Comparison of ENCODE assay signal across 16 cellular contexts in genomic region chr19:55609326-55609725, GRCh38. TPM values are rescaled to one million over a fixed set of nuclear protein-coding genes. Genes with fewer than 3 reads are reported as not detected.
DNase-seq lines count a peak whose midpoint lies in the region; ATAC-seq and TF ChIP-seq lines count a peak whose summit lies in the region.
"Had no signal": no experiment of that assay in that cellular context is flagged by ENCODE, and none has a peak within 500 bp of the region (broad histone marks: within the 10 kb centered on the region; RNA-seq: fewer than 3 reads in every experiment).

No MANE protein-coding gene starts in this region.

- TF ChIP-seq RAD21 in SK-N-SH (IDR thresholded peaks at IDR 0.05; ENCODE audit: low read length) = no peak

- H3K4me3 Mint-ChIP-seq in activated CD8-positive, alpha-beta T cell treated with anti-CD3 and anti-CD28 coated beads for 36 hours = no peak overlapping the region
- no peak overlapping the region for H3K4me3 Mint-ChIP-seq in activated CD8-positive, alpha-beta T cell treated with anti-CD3 and anti-CD28 coated beads, Interleukin-2, amount 10 ng/mL, durations not matched to agents 7 days and 5 days
- H3K4me3 Mint-ChIP-seq in T-helper 17 cell = no peak overlapping the region
- H3K4me3 Mint-ChIP-seq in neural crest cell = peak overlapping the region; percentile 18
- H3K4me3 Mint-ChIP-seq: CD14-positive monocyte; CD8-positive, alpha-beta memory T cell; H9 had no signal

- H3K27me3 ChIP-seq in psoas muscle (ENCODE audit: insufficient read depth in 3 of 3, low read length in 2 of 3) (no peaks in the 10 kb centered on the region), SK-N-SH (ENCODE audit: insufficient read depth) (no peaks in the 10 kb centered on the region)

- DNase-seq in activated CD8-positive, alpha-beta T cell treated with anti-CD3 and anti-CD28 coated beads for 36 hours = no peak
- DNase-seq in activated CD8-positive, alpha-beta T cell treated with anti-CD3 and anti-CD28 coated beads, Interleukin-2, amount 10 ng/mL, durations not matched to agents 7 days and 5 days = no peak
- DNase-seq in T-helper 17 cell = no peak
- DNase-seq in neural crest cell (ENCODE audit: low read depth, low spot score) = no peak
- no peak for DNase-seq in psoas muscle
- no peak for DNase-seq in SK-N-SH
- no peak for DNase-seq in GM19238 (ENCODE audit: insufficient read length, low spot score)
- no peak for DNase-seq in HPDE6-E6E7 (ENCODE audit: extremely low spot score)
- DNase-seq: Caco-2; CD8-positive, alpha-beta memory T cell; DND-41; GDM1; GOT3; H9 had no signal

- WGBS in psoas muscle, 3 donors = 78 to 81% (median 79%) methylated on average over 5 of the region's 5 CpGs
- WGBS in SK-N-SH (ENCODE audit: low lambda C conversion rate) = 97% methylated on average over 5 of the region's 5 CpGs

- H3K36me3 Mint-ChIP-seq in activated CD8-positive, alpha-beta T cell treated with anti-CD3 and anti-CD28 coated beads for 36 hours (ENCODE audit: low read depth) = peaks cover 42% of the 10 kb centered on the region
- H3K36me3 Mint-ChIP-seq in activated CD8-positive, alpha-beta T cell treated with anti-CD3 and anti-CD28 coated beads, Interleukin-2, amount 10 ng/mL, durations not matched to agents 7 days and 5 days (ENCODE audit: low read depth) = peaks cover 50% of the 10 kb centered on the region
- H3K36me3 Mint-ChIP-seq in T-helper 17 cell (ENCODE audit: low read depth) (peaks cover 10% of the 10 kb centered on the region), neural crest cell (ENCODE audit: low read depth) (peaks cover 13% of the 10 kb centered on the region)

- no peak overlapping the region for H3K9ac ChIP-seq in SK-N-SH

- POLR2A ChIA-PET in activated CD8-positive, alpha-beta T cell treated with anti-CD3 and anti-CD28 coated beads for 36 hours (lab: Charles Lee) = no interaction called here
- POLR2A ChIA-PET in activated CD8-positive, alpha-beta T cell treated with anti-CD3 and anti-CD28 coated beads, Interleukin-2, amount 10 ng/mL, durations not matched to agents 7 days and 5 days (lab: Charles Lee) = no interaction called here
- POLR2A ChIA-PET in SK-N-SH (lab: Yijun Ruan, JAX) = no interaction called here

- H3K27ac ChIP-seq in psoas muscle (peak overlapping the region; percentile 9), SK-N-SH (ENCODE audit: low read depth in 2 of 2, low read length in 1 of 2) (no peak overlapping the region)
- H3K27ac ChIP-seq: 22Rv1 had no signal

- H3K4me3 ChIP-seq in psoas muscle (no peak overlapping the region), SK-N-SH (ENCODE audit: low read depth in 2 of 2, low read length in 1 of 2) (no peak overlapping the region)

- TF ChIP-seq CTCF in activated CD8-positive, alpha-beta T cell treated with anti-CD3 and anti-CD28 coated beads for 36 hours (IDR thresholded peaks at IDR 0.05) = no peak
- TF ChIP-seq CTCF in neural crest cell (conservative IDR thresholded peaks at IDR 0.05) = no peak
- TF ChIP-seq CTCF in psoas muscle (IDR thresholded peaks at IDR 0.05) = no peak
- TF ChIP-seq CTCF in SK-N-SH (IDR thresholded peaks at IDR 0.05) = no peak

- intact Hi-C loops in activated CD8-positive, alpha-beta T cell treated with anti-CD3 and anti-CD28 coated beads for 36 hours (cut with micrococcal nuclease) = no loop called here
- intact Hi-C loops in psoas muscle (cut with DNase I) = loop anchor here in 1 of 2 donors (5.0 kb wide), 1 partner anchor 97 kb away; no protein-coding TSS in a partner anchor

- H3K9me3 ChIP-seq in T-helper 17 cell (ENCODE audit: control insufficient read depth, low read length, poor library complexity, severe bottlenecking) (no peaks in the 10 kb centered on the region), psoas muscle (no peaks in the 10 kb centered on the region), SK-N-SH (no peaks in the 10 kb centered on the region)
- H3K9me3 ChIP-seq: Caco-2 had no signal

- H3K4me2 ChIP-seq in SK-N-SH = no peak overlapping the region

- peak overlapping the region; percentile 35 for H3K27ac Mint-ChIP-seq in activated CD8-positive, alpha-beta T cell treated with anti-CD3 and anti-CD28 coated beads for 36 hours
- H3K27ac Mint-ChIP-seq in activated CD8-positive, alpha-beta T cell treated with anti-CD3 and anti-CD28 coated beads, Interleukin-2, amount 10 ng/mL, durations not matched to agents 7 days and 5 days = no peak overlapping the region
- H3K27ac Mint-ChIP-seq in T-helper 17 cell (peak overlapping the region; percentile 87), neural crest cell (ENCODE audit: unreplicated experiment) (no peak overlapping the region)

- H3K36me3 ChIP-seq in psoas muscle (ENCODE audit: insufficient read depth in 1 of 2, low read depth in 1 of 2) (peaks cover 3 to 25% of the 10 kb centered on the region in 2 donors), SK-N-SH (replicated peaks in 1 of 2; ENCODE audit: control insufficient read depth in 1 of 2, insufficient read depth in 2 of 2, low read length in 1 of 2) (peaks cover 16 to 24% of the 10 kb centered on the region in 2 experiments)

- H3K79me2 ChIP-seq in SK-N-SH (ENCODE audit: insufficient read depth) = peaks cover 75% of the 10 kb centered on the region

- no peaks in the 10 kb centered on the region for H3K27me3 Mint-ChIP-seq in activated CD8-positive, alpha-beta T cell treated with anti-CD3 and anti-CD28 coated beads for 36 hours
- H3K27me3 Mint-ChIP-seq in activated CD8-positive, alpha-beta T cell treated with anti-CD3 and anti-CD28 coated beads, Interleukin-2, amount 10 ng/mL, durations not matched to agents 7 days and 5 days (ENCODE audit: low read depth) = no peaks in the 10 kb centered on the region
- H3K27me3 Mint-ChIP-seq in T-helper 17 cell (no peaks in the 10 kb centered on the region), neural crest cell (ENCODE audit: low read depth) (no peaks in the 10 kb centered on the region)
- H3K27me3 Mint-ChIP-seq: CD8-positive, alpha-beta memory T cell had no signal

- no peaks in the 10 kb centered on the region for H3K9me2 ChIP-seq in SK-N-SH

- peaks cover 55% of the 10 kb centered on the region for H3K4me1 Mint-ChIP-seq in activated CD8-positive, alpha-beta T cell treated with anti-CD3 and anti-CD28 coated beads for 36 hours (ENCODE audit: low read depth)
- H3K4me1 Mint-ChIP-seq in activated CD8-positive, alpha-beta T cell treated with anti-CD3 and anti-CD28 coated beads, Interleukin-2, amount 10 ng/mL, durations not matched to agents 7 days and 5 days (ENCODE audit: low read depth) = peaks cover 40% of the 10 kb centered on the region
- H3K4me1 Mint-ChIP-seq in T-helper 17 cell (peaks cover 43% of the 10 kb centered on the region), neural crest cell (peaks cover 37% of the 10 kb centered on the region)

- no peak for ATAC-seq in activated CD8-positive, alpha-beta T cell treated with anti-CD3 and anti-CD28 coated beads for 36 hours
- no peak for ATAC-seq in activated CD8-positive, alpha-beta T cell treated with anti-CD3 and anti-CD28 coated beads, Interleukin-2, amount 10 ng/mL, durations not matched to agents 7 days and 5 days
- ATAC-seq in T-helper 17 cell (no peak), psoas muscle (no peak)

- H2AFZ ChIP-seq in SK-N-SH (ENCODE audit: low read depth) = no peak overlapping the region

- H3F3A ChIP-seq in SK-N-SH (replicated peaks; ENCODE audit: insufficient read depth) = peaks cover 9% of the 10 kb centered on the region

- H4K20me1 ChIP-seq in SK-N-SH (ENCODE audit: insufficient read depth) = peaks cover 53% of the 10 kb centered on the region

- CTCF ChIA-PET in activated CD8-positive, alpha-beta T cell treated with anti-CD3 and anti-CD28 coated beads for 36 hours (lab: Charles Lee) = interaction anchor here (1.7 kb wide), 1 partner anchor 105 kb away, joined by 6 read pairs; no protein-coding TSS in a partner anchor
- CTCF ChIA-PET in activated CD8-positive, alpha-beta T cell treated with anti-CD3 and anti-CD28 coated beads, Interleukin-2, amount 10 ng/mL, durations not matched to agents 7 days and 5 days (lab: Charles Lee) = interaction anchor here (2.7 kb wide), 1 partner anchor 23 kb away, joined by 8 read pairs; no protein-coding TSS in a partner anchor
- CTCF ChIA-PET in SK-N-SH (lab: Yijun Ruan, JAX) = interaction anchor here (1.0 to 1.1 kb wide), 2 partner anchors 10 to 92 kb away, joined by 3 read pairs; no protein-coding TSS in a partner anchor

- H3K4me1 ChIP-seq in psoas muscle (peaks cover 46% of the 10 kb centered on the region), SK-N-SH (ENCODE audit: control insufficient read depth in 1 of 2, insufficient read depth in 2 of 2, low read depth in 1 of 2, low read length in 1 of 2) (peaks cover 2 to 11% of the 10 kb centered on the region in 2 experiments; a peak in 3 of 4 replicates)

- TF ChIP-seq EP300 in SK-N-SH (IDR thresholded peaks at IDR 0.05; ENCODE audit: borderline replicate concordance in 1 of 2, low read depth in 1 of 2, low read length in 1 of 2) = no peak

- no peaks in the 10 kb centered on the region for H3K9me3 Mint-ChIP-seq in activated CD8-positive, alpha-beta T cell treated with anti-CD3 and anti-CD28 coated beads for 36 hours
- no peaks in the 10 kb centered on the region for H3K9me3 Mint-ChIP-seq in activated CD8-positive, alpha-beta T cell treated with anti-CD3 and anti-CD28 coated beads, Interleukin-2, amount 10 ng/mL, durations not matched to agents 7 days and 5 days (ENCODE audit: insufficient read depth)
- H3K9me3 Mint-ChIP-seq in neural crest cell = no peaks in the 10 kb centered on the region
- H3K9me3 Mint-ChIP-seq: CD8-positive, alpha-beta memory T cell; H9 had no signal

RNA-seq across cellular contexts. Expression of gene ZNF865, which starts 3.9 kb away (rescaled TPM):
- total RNA-seq in activated CD8-positive, alpha-beta T cell treated with anti-CD3 and anti-CD28 coated beads for 36 hours = 10 to 100 TPM; 10.6 to 11.7 TPM
- 10 to 100 TPM; 14.8 to 15.8 TPM for total RNA-seq in activated CD8-positive, alpha-beta T cell treated with anti-CD3 and anti-CD28 coated beads, Interleukin-2, amount 10 ng/mL, durations not matched to agents 7 days and 5 days
- total RNA-seq in T-helper 17 cell (10 to 100 TPM; 12.6 to 12.8 TPM), neural crest cell (20.3 TPM in 2 replicates), psoas muscle (10 to 100 TPM; 17.1 to 40.4 (median 25.0) TPM)
- polyA plus RNA-seq in psoas muscle (10 to 100 TPM; 11.1 to 20.3 (median 19.3) TPM), SK-N-SH (2012; rRNA removed) (3.4 and 5.0 TPM in 2 replicates)
- 2.7 and 5.2 TPM in 2 replicates for polyA plus RNA-seq in SK-N-SH (2012; cell fraction: cytosol; rRNA removed)
- polyA plus RNA-seq in SK-N-SH (2012; cell fraction: nucleus; rRNA removed) = 11.7 and 16.2 TPM in 2 replicates

RNA-seq across cellular contexts. Expression of gene ZNF524, which starts 9.2 kb away (rescaled TPM):
- 10 to 100 TPM; 11.0 to 12.3 TPM for total RNA-seq in activated CD8-positive, alpha-beta T cell treated with anti-CD3 and anti-CD28 coated beads for 36 hours
- 10 to 100 TPM; 21.9 to 25.2 TPM for total RNA-seq in activated CD8-positive, alpha-beta T cell treated with anti-CD3 and anti-CD28 coated beads, Interleukin-2, amount 10 ng/mL, durations not matched to agents 7 days and 5 days
- total RNA-seq in T-helper 17 cell (10 to 100 TPM; 16.6 to 17.0 TPM), neural crest cell (6.1 and 6.7 TPM in 2 replicates), psoas muscle (10 to 100 TPM; 21.4 to 32.0 (median 24.5) TPM)
- polyA plus RNA-seq in psoas muscle (10 to 100 TPM; 38.6 to 52.5 (median 41.4) TPM), SK-N-SH (2012; rRNA removed) (7.2 and 7.3 TPM in 2 replicates)
- polyA plus RNA-seq in SK-N-SH (2012; cell fraction: cytosol; rRNA removed) = 4.6 and 7.4 TPM in 2 replicates
- polyA plus RNA-seq in SK-N-SH (2012; cell fraction: nucleus; rRNA removed) = 7.4 and 10.1 TPM in 2 replicates

RNA-seq across cellular contexts. Expression of gene FIZ1, which starts 10.0 kb away (rescaled TPM):
- total RNA-seq in activated CD8-positive, alpha-beta T cell treated with anti-CD3 and anti-CD28 coated beads for 36 hours = 10 to 100 TPM; 11.4 to 13.2 TPM
- total RNA-seq in activated CD8-positive, alpha-beta T cell treated with anti-CD3 and anti-CD28 coated beads, Interleukin-2, amount 10 ng/mL, durations not matched to agents 7 days and 5 days = 10 to 100 TPM; 13.6 to 13.7 TPM
- total RNA-seq in T-helper 17 cell (10 to 100 TPM in 1 of 2 donors, 1 to 10 TPM in 1; 9.2 to 10.7 TPM), neural crest cell (31.6 and 31.8 TPM in 2 replicates), psoas muscle (10 to 100 TPM in 3 of 4 donors, 1 to 10 TPM in 1; 9.9 to 23.7 (median 13.2) TPM)
- polyA plus RNA-seq in psoas muscle (10 to 100 TPM; 10.8 to 12.1 (median 11.5) TPM), SK-N-SH (2012; rRNA removed) (5.2 and 5.7 TPM in 2 replicates)
- 2.5 and 4.3 TPM in 2 replicates for polyA plus RNA-seq in SK-N-SH (2012; cell fraction: cytosol; rRNA removed)
- polyA plus RNA-seq in SK-N-SH (2012; cell fraction: nucleus; rRNA removed) = 20.2 and 24.9 TPM in 2 replicates

RNA-seq across cellular contexts. Expression of gene ZNF784, which starts 15.0 kb away (rescaled TPM):
- 1 to 10 TPM; 3.6 to 3.7 TPM for total RNA-seq in activated CD8-positive, alpha-beta T cell treated with anti-CD3 and anti-CD28 coated beads for 36 hours
- total RNA-seq in activated CD8-positive, alpha-beta T cell treated with anti-CD3 and anti-CD28 coated beads, Interleukin-2, amount 10 ng/mL, durations not matched to agents 7 days and 5 days = 1 to 10 TPM; 5.2 to 5.3 TPM
- 10 to 100 TPM; 11.3 to 13.8 TPM for total RNA-seq in T-helper 17 cell
- 11.0 and 12.4 TPM in 2 replicates for total RNA-seq in neural crest cell
- total RNA-seq in psoas muscle = 10 to 100 TPM in 3 of 4 donors, 1 to 10 TPM in 1; 9.0 to 22.2 (median 11.4) TPM
- 10 to 100 TPM in 1 of 3 donors, 1 to 10 TPM in 2; 4.9 to 14.9 (median 7.3) TPM for polyA plus RNA-seq in psoas muscle
- polyA plus RNA-seq in SK-N-SH (2012; rRNA removed) = 5.0 and 5.5 TPM in 2 replicates
- polyA plus RNA-seq in SK-N-SH (2012; cell fraction: cytosol; rRNA removed) = 2.4 and 3.3 TPM in 2 replicates
- 17.9 and 20.4 TPM in 2 replicates for polyA plus RNA-seq in SK-N-SH (2012; cell fraction: nucleus; rRNA removed)

RNA-seq across cellular contexts. Expression of gene ZNF579, which starts 28.7 kb away (rescaled TPM):
- 1 to 10 TPM; 7.2 TPM for total RNA-seq in activated CD8-positive, alpha-beta T cell treated with anti-CD3 and anti-CD28 coated beads for 36 hours
- total RNA-seq in activated CD8-positive, alpha-beta T cell treated with anti-CD3 and anti-CD28 coated beads, Interleukin-2, amount 10 ng/mL, durations not matched to agents 7 days and 5 days = 1 to 10 TPM; 5.6 to 6.2 TPM
- total RNA-seq in T-helper 17 cell (1 to 10 TPM; 5.9 to 6.2 TPM), neural crest cell (28.2 and 29.1 TPM in 2 replicates), psoas muscle (10 to 100 TPM; 21.8 to 81.6 (median 29.5) TPM)
- polyA plus RNA-seq in psoas muscle (10 to 100 TPM in 2 of 3 donors, 1 to 10 TPM in 1; 4.2 to 22.9 (median 14.2) TPM), SK-N-SH (2012; rRNA removed) (3.5 and 5.9 TPM in 2 replicates)
- 3.4 and 4.9 TPM in 2 replicates for polyA plus RNA-seq in SK-N-SH (2012; cell fraction: cytosol; rRNA removed)
- 13.6 and 14.8 TPM in 2 replicates for polyA plus RNA-seq in SK-N-SH (2012; cell fraction: nucleus; rRNA removed)

Comparison
In these comparisons a context has a peak if more than half of its experiments do, and no peak if none do; other contexts are left out.
1. H3K27ac Mint-ChIP-seq: peak in activated CD8-positive, alpha-beta T cell treated with anti-CD3 and anti-CD28 coated beads for 36 hours (single experiment) and T-helper 17 cell (single experiment); none in activated CD8-positive, alpha-beta T cell treated with anti-CD3 and anti-CD28 coated beads, Interleukin-2, amount 10 ng/mL, durations not matched to agents 7 days and 5 days (single experiment) and neural crest cell (single experiment).